In the genomic region with DNA sequence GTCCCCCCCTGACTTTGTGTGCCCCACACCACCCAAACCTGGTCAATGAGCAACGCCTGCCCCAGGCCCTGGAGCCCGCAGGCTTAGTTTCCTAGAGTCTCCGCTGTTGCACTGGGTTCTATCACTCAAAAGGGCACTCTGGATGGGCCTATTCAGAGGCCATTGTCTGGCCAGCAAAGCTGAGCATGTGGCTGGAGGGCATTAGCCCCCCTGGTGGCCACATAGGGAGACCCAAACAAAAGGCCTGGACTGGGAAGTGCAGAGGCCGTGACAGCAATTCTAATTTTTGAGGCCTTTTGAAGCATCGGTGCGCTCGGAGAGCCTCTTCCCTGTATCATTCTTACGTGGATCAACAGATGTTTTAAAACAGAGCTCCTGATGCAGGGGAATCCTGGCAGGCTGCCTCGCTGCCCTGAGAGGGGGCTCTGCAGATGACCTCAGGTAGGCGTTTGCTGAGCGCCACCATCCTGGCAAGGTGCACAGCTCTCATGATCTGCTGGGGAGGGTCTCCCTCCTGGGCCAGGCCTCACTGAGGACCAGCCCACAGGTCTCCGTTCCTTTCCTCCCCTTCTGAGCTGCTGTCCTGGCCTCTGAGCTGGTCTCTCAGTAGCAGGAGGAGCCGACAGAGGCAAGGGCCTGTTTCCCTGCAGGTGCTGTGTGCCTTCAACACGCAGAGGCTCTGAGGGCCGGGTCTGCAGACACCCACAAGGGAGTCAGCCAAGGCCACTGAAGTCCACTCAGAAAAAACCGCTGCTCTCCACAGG, we compare ENCODE assay signal across 1 cellular context.
TF ChIP-seq lines count a peak whose summit lies in the region.

No MANE protein-coding gene starts in this region.

TF ChIP-seq in H1, 55 proteins besides CTCF, POLR2A, EP300 and RAD21:
- no peak for TF ChIP-seq BRCA1 (IDR thresholded peaks at IDR 0.05; ENCODE audit: low read depth, low read length)
- TF ChIP-seq, protein P1, sequence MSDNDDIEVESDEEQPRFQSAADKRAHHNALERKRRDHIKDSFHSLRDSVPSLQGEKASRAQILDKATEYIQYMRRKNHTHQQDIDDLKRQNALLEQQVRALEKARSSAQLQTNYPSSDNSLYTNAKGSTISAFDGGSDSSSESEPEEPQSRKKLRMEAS (IDR thresholded peaks at IDR 0.05), result peak; percentile 31; the same call in 1 of the 2 replicates
TF ChIP-seq in H1: peak in this region for 1.
